Comparison of ENCODE assay signal across 1 cellular context in the genomic region with DNA sequence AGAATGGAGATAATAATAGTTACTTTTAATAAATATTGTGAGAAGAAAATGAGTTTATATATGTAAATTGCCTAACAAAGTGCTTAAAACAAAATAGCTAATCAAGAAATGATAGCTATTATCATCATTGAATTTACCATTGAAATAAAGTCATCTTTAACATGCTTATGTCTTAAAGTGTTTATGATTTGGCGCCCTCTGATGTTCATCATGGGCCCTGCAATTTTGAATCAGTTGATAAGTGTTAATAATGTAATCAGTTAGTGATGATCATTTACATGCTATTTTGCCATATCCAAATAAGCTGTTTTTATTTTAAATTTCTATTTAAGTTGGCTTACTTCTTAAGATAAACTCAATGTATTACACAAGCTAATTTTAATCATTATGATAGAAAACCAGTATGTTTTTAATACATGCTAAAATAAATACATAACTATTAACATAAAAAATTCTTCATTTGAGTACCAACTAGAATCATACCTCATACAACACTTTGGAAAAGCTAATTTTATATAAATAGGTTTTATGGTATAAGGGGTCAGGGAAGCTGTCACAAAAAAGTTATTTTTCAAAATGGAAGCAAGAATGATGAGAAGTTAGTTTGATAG.
TF ChIP-seq lines count a peak whose summit lies in the region.

No MANE protein-coding gene starts in this region.

TF ChIP-seq in HCT116, 20 proteins besides CTCF, POLR2A, EP300 and RAD21 (continued from another document):
- TF ChIP-seq ATF3 (IDR thresholded peaks at IDR 0.05) (no peak), EGR1 (IDR thresholded peaks at IDR 0.05; ENCODE audit: low read depth) (no peak), CBX3 (IDR thresholded peaks at IDR 0.05; ENCODE audit: low read depth) (no peak; the same call in 1 of the 2 replicates), TCF7L2 (IDR thresholded peaks at IDR 0.05; ENCODE audit: borderline replicate concordance, extremely low read depth, insufficient read depth, insufficient read length) (no peak), ZFX (IDR thresholded peaks at IDR 0.05) (no peak), EZH2phosphoT487 (IDR thresholded peaks at IDR 0.05; ENCODE audit: borderline replicate concordance) (no peak), SIN3A (IDR thresholded peaks at IDR 0.05; ENCODE audit: low read depth) (no peak), EZH2 (IDR thresholded peaks at IDR 0.05) (no peak), YY1 (IDR thresholded peaks at IDR 0.05; ENCODE audit: extremely low read depth, insufficient replicate concordance, low read depth, low read length) (no peak), POLR2AphosphoS5 (IDR thresholded peaks at IDR 0.05; ENCODE audit: low read depth, low read length) (no peak), SRF (IDR thresholded peaks at IDR 0.05; ENCODE audit: low read depth) (no peak)
- TF ChIP-seq, protein P1, sequence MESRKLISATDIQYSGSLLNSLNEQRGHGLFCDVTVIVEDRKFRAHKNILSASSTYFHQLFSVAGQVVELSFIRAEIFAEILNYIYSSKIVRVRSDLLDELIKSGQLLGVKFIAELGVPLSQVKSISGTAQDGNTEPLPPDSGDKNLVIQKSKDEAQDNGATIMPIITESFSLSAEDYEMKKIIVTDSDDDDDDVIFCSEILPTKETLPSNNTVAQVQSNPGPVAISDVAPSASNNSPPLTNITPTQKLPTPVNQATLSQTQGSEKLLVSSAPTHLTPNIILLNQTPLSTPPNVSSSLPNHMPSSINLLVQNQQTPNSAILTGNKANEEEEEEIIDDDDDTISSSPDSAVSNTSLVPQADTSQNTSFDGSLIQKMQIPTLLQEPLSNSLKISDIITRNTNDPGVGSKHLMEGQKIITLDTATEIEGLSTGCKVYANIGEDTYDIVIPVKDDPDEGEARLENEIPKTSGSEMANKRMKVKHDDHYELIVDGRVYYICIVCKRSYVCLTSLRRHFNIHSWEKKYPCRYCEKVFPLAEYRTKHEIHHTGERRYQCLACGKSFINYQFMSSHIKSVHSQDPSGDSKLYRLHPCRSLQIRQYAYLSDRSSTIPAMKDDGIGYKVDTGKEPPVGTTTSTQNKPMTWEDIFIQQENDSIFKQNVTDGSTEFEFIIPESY (IDR thresholded peaks at IDR 0.05; ENCODE audit: extremely low read depth, insufficient replicate concordance, low read length) = no peak
